In the genomic region with DNA sequence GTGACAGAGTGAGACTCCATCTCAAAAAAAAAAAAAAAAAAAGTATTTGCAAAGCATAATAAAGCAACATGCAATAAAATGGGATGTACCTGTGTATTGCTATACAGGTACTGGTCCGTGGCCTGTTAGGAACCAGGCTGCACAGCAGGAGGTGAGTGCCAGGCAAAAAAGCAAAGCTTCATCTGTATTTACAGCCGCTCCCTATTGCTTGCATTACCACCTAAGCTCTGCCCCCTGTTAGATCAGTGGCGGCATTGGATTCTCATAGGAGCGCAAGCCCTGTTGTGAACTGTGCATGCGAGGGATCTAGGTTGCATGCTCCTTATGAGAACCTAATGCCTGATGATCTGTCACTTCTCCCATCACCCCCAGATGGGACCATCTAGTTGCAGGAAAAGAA, we compare ENCODE assay signal across 29 cellular contexts.
"Had no signal": no experiment of that assay in that cellular context is flagged by ENCODE, and none has a peak within 500 bp of the region (broad histone marks: within the 10 kb centered on the region; RNA-seq: fewer than 3 reads in every experiment).

No MANE protein-coding gene starts in this region.

- H3K27me3 Mint-ChIP-seq: activated CD4-positive, alpha-beta memory T cell treated with anti-CD3 and anti-CD28 coated beads for 36 hours; activated CD4-positive, alpha-beta T cell treated with anti-CD3 and anti-CD28 coated beads for 36 hours; activated CD4-positive, alpha-beta T cell treated with anti-CD3 and anti-CD28 coated beads, Interleukin-2, amount 10 ng/mL, durations not matched to agents 24 days and 14 days; activated CD8-positive, alpha-beta memory T cell treated with anti-CD3 and anti-CD28 coated beads, Interleukin-2, amount 10 ng/mL, durations not matched to agents 7 days and 5 days; activated naive CD4-positive, alpha-beta T cell treated with anti-CD3 and anti-CD28 coated beads, Interleukin-2, amount 50 U/mL, for 24 hours; activated naive CD8-positive, alpha-beta T cell treated with anti-CD3 and anti-CD28 coated beads for 36 hours; activated naive CD8-positive, alpha-beta T cell treated with anti-CD3 and anti-CD28 coated beads, Interleukin-2, amount 50 U/mL, for 24 hours had no signal

- ATAC-seq: activated CD8-positive, alpha-beta memory T cell treated with anti-CD3 and anti-CD28 coated beads, Interleukin-2, amount 10 ng/mL, durations not matched to agents 7 days and 5 days; activated CD8-positive, alpha-beta T cell treated with anti-CD3 and anti-CD28 coated beads, Interleukin-2, amount 10 ng/mL, durations not matched to agents 7 days and 5 days; activated naive CD8-positive, alpha-beta T cell treated with anti-CD3 and anti-CD28 coated beads, Interleukin-2, amount 50 U/mL, for 24 hours; body of pancreas; esophagus mucosa had no signal

- H3K9me3 Mint-ChIP-seq: activated CD4-positive, alpha-beta memory T cell treated with anti-CD3 and anti-CD28 coated beads for 36 hours; activated naive CD4-positive, alpha-beta T cell treated with anti-CD3 and anti-CD28 coated beads for 36 hours; activated naive CD4-positive, alpha-beta T cell treated with anti-CD3 and anti-CD28 coated beads, Interleukin-2, amount 50 U/mL, for 24 hours; activated naive CD8-positive, alpha-beta T cell treated with anti-CD3 and anti-CD28 coated beads for 36 hours; activated naive CD8-positive, alpha-beta T cell treated with anti-CD3 and anti-CD28 coated beads, Interleukin-2, amount 50 U/mL, for 24 hours had no signal

- H3K9me3 ChIP-seq: adrenal gland, body of pancreas, colonic mucosa had no signal

- H3K27ac Mint-ChIP-seq: activated CD4-positive, alpha-beta memory T cell treated with anti-CD3 and anti-CD28 coated beads for 36 hours; activated CD4-positive, alpha-beta T cell treated with anti-CD3 and anti-CD28 coated beads for 36 hours; activated CD8-positive, alpha-beta T cell treated with anti-CD3 and anti-CD28 coated beads, Interleukin-2, amount 10 ng/mL, durations not matched to agents 7 days and 5 days; activated naive CD4-positive, alpha-beta T cell treated with anti-CD3 and anti-CD28 coated beads for 36 hours; activated naive CD4-positive, alpha-beta T cell treated with anti-CD3 and anti-CD28 coated beads, Interleukin-2, amount 50 U/mL, for 24 hours; activated naive CD8-positive, alpha-beta T cell treated with anti-CD3 and anti-CD28 coated beads for 36 hours; activated naive CD8-positive, alpha-beta T cell treated with anti-CD3 and anti-CD28 coated beads, Interleukin-2, amount 50 U/mL, for 24 hours had no signal

- H3K27me3 ChIP-seq: adrenal gland, body of pancreas, colonic mucosa had no signal

- H3K4me1 ChIP-seq: body of pancreas, colonic mucosa had no signal

- H3K4me3 Mint-ChIP-seq: activated CD4-positive, alpha-beta memory T cell treated with anti-CD3 and anti-CD28 coated beads for 36 hours; activated CD4-positive, alpha-beta T cell treated with anti-CD3 and anti-CD28 coated beads for 36 hours; activated CD8-positive, alpha-beta memory T cell treated with anti-CD3 and anti-CD28 coated beads, Interleukin-2, amount 10 ng/mL, durations not matched to agents 7 days and 5 days; activated CD8-positive, alpha-beta T cell treated with anti-CD3 and anti-CD28 coated beads, Interleukin-2, amount 10 ng/mL, durations not matched to agents 7 days and 5 days; activated naive CD4-positive, alpha-beta T cell treated with anti-CD3 and anti-CD28 coated beads for 36 hours; activated naive CD4-positive, alpha-beta T cell treated with anti-CD3 and anti-CD28 coated beads, Interleukin-2, amount 50 U/mL, for 24 hours; activated naive CD8-positive, alpha-beta T cell treated with anti-CD3 and anti-CD28 coated beads for 36 hours; activated naive CD8-positive, alpha-beta T cell treated with anti-CD3 and anti-CD28 coated beads, Interleukin-2, amount 50 U/mL, for 24 hours; activated T-helper 1 cell treated with anti-CD3 and anti-CD28 coated beads, Interleukin-12 subunit alpha, Interleukin-12 subunit beta, Interleukin-2, Interleukin-4 antibody, amounts not matched to agents 30 ng/mL and 10 ng/mL and 1 ng/mL, durations not matched to agents 14 hours and 24 hours and 36 hours; endodermal cell; T-helper 1 cell treated with Interleukin-12 subunit alpha and Interleukin-12 subunit beta and Interleukin-4 antibody, amounts not matched to agents 30 μg/mL and 1 μg/mL, for 36 hours had no signal

- H3K4me3 ChIP-seq: adrenal gland, body of pancreas, colonic mucosa had no signal

- DNase-seq: activated CD4-positive, alpha-beta memory T cell treated with anti-CD3 and anti-CD28 coated beads for 36 hours; activated CD4-positive, alpha-beta T cell treated with anti-CD3 and anti-CD28 coated beads for 36 hours; activated CD4-positive, alpha-beta T cell treated with anti-CD3 and anti-CD28 coated beads, Interleukin-2, amount 10 ng/mL, durations not matched to agents 24 days and 14 days; activated CD4-positive, CD25-positive, alpha-beta regulatory T cell; activated CD4-positive, CD25-positive, alpha-beta regulatory T cell treated with anti-CD3 and anti-CD28 coated beads, Interleukin-2, amount 50 U/mL, for 72 hours; activated CD8-positive, alpha-beta memory T cell treated with anti-CD3 and anti-CD28 coated beads, Interleukin-2, amount 10 ng/mL, durations not matched to agents 7 days and 5 days; activated CD8-positive, alpha-beta memory T cell treated with anti-CD3 and anti-CD28 coated beads, Interleukin-2, amount 50 U/mL, for 4 hours; activated CD8-positive, alpha-beta T cell treated with anti-CD3 and anti-CD28 coated beads, Interleukin-2, amount 10 ng/mL, durations not matched to agents 7 days and 5 days; activated effector memory CD4-positive, alpha-beta T cell treated with anti-CD3 and anti-CD28 coated beads, Interleukin-2, amount 50 U/mL, for 16 hours; activated naive CD4-positive, alpha-beta T cell treated with anti-CD3 and anti-CD28 coated beads for 36 hours; activated naive CD8-positive, alpha-beta T cell treated with anti-CD3 and anti-CD28 coated beads for 36 hours; activated naive CD8-positive, alpha-beta T cell treated with anti-CD3 and anti-CD28 coated beads, Interleukin-2, amount 50 U/mL, for 24 hours; activated T-cell treated with anti-CD3 and anti-CD28 coated beads, Interleukin-2, amount 50 U/mL, for 1 hour; activated T-cell treated with anti-CD3 and anti-CD28 coated beads, Interleukin-2, amount 50 U/mL, for 48 hours; adrenal gland; amygdala; aorta; body of pancreas; caudate nucleus; cerebellar nuclear complex; colonic mucosa; effector CD8-positive, alpha-beta T cell; endodermal cell; foreskin fibroblast; head of caudate nucleus had no signal

- H3K27ac ChIP-seq: adrenal gland, body of pancreas, colonic mucosa had no signal
